ENCODE assay signal across 17 cellular contexts in genomic region chr12:52812749-52813148, GRCh38. TPM values are rescaled to one million over a fixed set of nuclear protein-coding genes. Genes with fewer than 3 reads are reported as not detected.
A peak's percentile ranks its signal among the peaks of the same experiment; 100 is the strongest.
DNase-seq lines count a peak whose midpoint lies in the region; ATAC-seq lines count a peak whose summit lies in the region.
"Had no signal": no experiment of that assay in that cellular context is flagged by ENCODE, and none has a peak within 500 bp of the region (broad histone marks: within the 10 kb centered on the region; RNA-seq: fewer than 3 reads in every experiment).

No MANE protein-coding gene starts in this region.

- no peaks in the 10 kb centered on the region for H3K27me3 ChIP-seq in esophagus (ENCODE audit: control insufficient read depth in 1 of 2, insufficient read depth in 2 of 2, low read length in 2 of 2)

- H3K9me3 Mint-ChIP-seq in stimulated activated naive B cell treated with anti-CD40 and anti-IgM and Interleukin-4, amounts not matched to agents 10 μg/mL and 1 μg/mL and 100 μg/mL, for 72 hours = no peaks in the 10 kb centered on the region
- H3K9me3 Mint-ChIP-seq: CD4-positive, alpha-beta memory T cell had no signal

- no peaks in the 10 kb centered on the region for H3K36me3 Mint-ChIP-seq in stimulated activated naive B cell treated with anti-CD40 and anti-IgM and Interleukin-4, amounts not matched to agents 10 μg/mL and 1 μg/mL and 100 μg/mL, for 72 hours
- H3K36me3 Mint-ChIP-seq: CD4-positive, alpha-beta memory T cell had no signal

- peaks cover 4 to 20% of the 10 kb centered on the region in 2 donors for H3K27me3 Mint-ChIP-seq in stimulated activated naive B cell treated with anti-CD40 and anti-IgM and Interleukin-4, amounts not matched to agents 10 μg/mL and 1 μg/mL and 100 μg/mL, for 72 hours

- H3K36me3 ChIP-seq in esophagus (ENCODE audit: control insufficient read depth in 2 of 2, insufficient read depth in 2 of 2, low read length in 1 of 2) = peaks cover 0 to 5% of the 10 kb centered on the region in 2 donors
- H3K36me3 ChIP-seq: BE2C had no signal

- peak overlapping the region; percentile 28 to 87 for H3K27ac ChIP-seq in esophagus (ENCODE audit: low read depth in 2 of 2, low read length in 1 of 2)
- H3K27ac ChIP-seq: C4-2B, GM23248 had no signal

- H3K4me3 ChIP-seq in esophagus (ENCODE audit: low read depth in 1 of 2, low read length in 2 of 2) = peak overlapping the region; percentile 42 to 55
- H3K4me3 ChIP-seq: A549, GM23248 had no signal

- WGBS in esophagus, 2 donors = 34 to 44% methylated on average over 3 of the region's 3 CpGs

- H3K4me1 Mint-ChIP-seq in stimulated activated naive B cell treated with anti-CD40 and anti-IgM and Interleukin-4, amounts not matched to agents 10 μg/mL and 1 μg/mL and 100 μg/mL, for 72 hours = no peaks in the 10 kb centered on the region

- DNase-seq in left kidney (ENCODE audit: low read depth, low spot score) = peak; percentile 61
- no peak for DNase-seq in stimulated activated naive B cell treated with anti-CD40 and anti-IgM and Interleukin-4, amounts not matched to agents 10 μg/mL and 1 μg/mL and 100 μg/mL, for 72 hours
- DNase-seq in activated CD4-positive, alpha-beta T cell treated with anti-CD3 and anti-CD28 coated beads for 48 hours = no peak
- no peak for DNase-seq in amniotic stem cell (lab: John Stamatoyannopoulos, UW)
- DNase-seq: BE2C; CD4-positive, alpha-beta memory T cell; DMS153; DND-41; GDM1; GM23248 had no signal

- peaks cover 0 to 4% of the 10 kb centered on the region in 2 donors for H3K4me1 ChIP-seq in esophagus (ENCODE audit: control insufficient read depth in 2 of 2, insufficient read depth in 2 of 2, low read length in 1 of 2)
- H3K4me1 ChIP-seq: BE2C had no signal

- H3K4me3 Mint-ChIP-seq in stimulated activated naive B cell treated with anti-CD40 and anti-IgM and Interleukin-4, amounts not matched to agents 10 μg/mL and 1 μg/mL and 100 μg/mL, for 72 hours = no peak overlapping the region
- H3K4me3 Mint-ChIP-seq: CD4-positive, alpha-beta memory T cell had no signal

- H3K9me3 ChIP-seq in esophagus (ENCODE audit: control insufficient read depth in 2 of 2, insufficient read depth in 1 of 2, low read depth in 1 of 2, low read length in 1 of 2) = no peaks in the 10 kb centered on the region
- H3K9me3 ChIP-seq: A549, BE2C had no signal

- ATAC-seq in stimulated activated naive B cell treated with anti-CD40 and anti-IgM and Interleukin-4, amounts not matched to agents 10 μg/mL and 1 μg/mL and 100 μg/mL, for 72 hours (replicated peaks) = peak; percentile 38 to 46
- no peak for ATAC-seq in HG03097 (IDR thresholded peaks at IDR 0.05; ENCODE audit: low FRiP score, unreplicated experiment)
- ATAC-seq: A549, HCT116, HepG2 had no signal

- H3K27ac Mint-ChIP-seq in stimulated activated naive B cell treated with anti-CD40 and anti-IgM and Interleukin-4, amounts not matched to agents 10 μg/mL and 1 μg/mL and 100 μg/mL, for 72 hours = no peak overlapping the region
- H3K27ac Mint-ChIP-seq: CD4-positive, alpha-beta memory T cell had no signal

RNA-seq across cellular contexts. Expression of gene KRT4, which starts 1.2 kb away (rescaled TPM):
- polyA plus RNA-seq in esophagus = over 10,000 TPM in 1 of 2 donors, 1,000 to 10,000 TPM in 1; 8,130 to 17,509 TPM
- polyA plus RNA-seq: CD4-positive, alpha-beta memory T cell; GM23248; HepG2 had no signal

RNA-seq across cellular contexts. Expression of gene KRT3, which starts 16.8 kb away (rescaled TPM):
- 1 to 10 TPM; 1.9 to 2.4 TPM for polyA plus RNA-seq in esophagus
- polyA plus RNA-seq: AG04450; CD4-positive, alpha-beta memory T cell; GM23248; HepG2 had no signal

RNA-seq across cellular contexts. Expression of gene KRT79, which starts 21.4 kb away (rescaled TPM):
- 1 to 10 TPM in 1 of 2 donors, under 1 TPM in 1; 0.75 to 1.8 TPM for polyA plus RNA-seq in esophagus
- polyA plus RNA-seq: CD4-positive, alpha-beta memory T cell had no signal

RNA-seq across cellular contexts. Expression of gene KRT76, which starts 35.6 kb away (rescaled TPM):
- under 1 TPM in 1 of 2 donors, not detected in 1; 0.05 TPM for polyA plus RNA-seq in esophagus
- polyA plus RNA-seq: A549; AG04450; CD4-positive, alpha-beta memory T cell; GM23248; HepG2 had no signal

RNA-seq across cellular contexts. Expression of gene KRT78, which starts 36.0 kb away (rescaled TPM):
- 1,000 to 10,000 TPM in 1 of 2 donors, 100 to 1,000 TPM in 1; 633 to 1,998 TPM for polyA plus RNA-seq in esophagus
- polyA plus RNA-seq: AG04450; CD4-positive, alpha-beta memory T cell; GM23248; HepG2 had no signal
